Comparison of ENCODE assay signal across 38 cellular contexts in the genomic region with DNA sequence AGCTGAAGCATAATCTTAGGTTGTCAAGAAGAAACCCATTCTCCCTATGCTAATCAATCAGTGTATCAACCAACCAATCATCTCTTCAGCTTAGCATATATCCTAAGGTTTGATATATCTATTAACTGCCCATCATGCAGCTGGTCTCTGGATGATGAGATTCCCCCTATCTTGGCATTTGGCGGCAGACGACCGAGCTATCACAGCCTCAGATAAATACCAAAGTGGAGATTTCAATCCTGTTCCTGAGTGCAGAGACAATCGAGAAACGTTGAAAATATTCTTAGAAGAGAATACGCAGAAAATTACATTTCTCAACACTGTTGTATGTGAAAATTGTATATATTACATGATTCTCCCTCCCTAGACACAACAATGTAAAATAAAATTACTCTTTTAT.
"Had no signal": no experiment of that assay in that cellular context is flagged by ENCODE, and none has a peak within 500 bp of the region (broad histone marks: within the 10 kb centered on the region; RNA-seq: fewer than 3 reads in every experiment).

No MANE protein-coding gene starts in this region.

- H3K4me3 ChIP-seq: ascending aorta, cardiac muscle cell had no signal

- H3K4me1 Mint-ChIP-seq: activated CD4-positive, alpha-beta memory T cell treated with anti-CD3 and anti-CD28 coated beads, Interleukin-2, amount 10 ng/mL, durations not matched to agents 7 days and 5 days; activated CD4-positive, alpha-beta T cell treated with anti-CD3 and anti-CD28 coated beads for 36 hours; activated CD4-positive, alpha-beta T cell treated with anti-CD3 and anti-CD28 coated beads, Interleukin-2, amount 10 ng/mL, durations not matched to agents 7 days and 5 days; activated CD8-positive, alpha-beta memory T cell treated with anti-CD3 and anti-CD28 coated beads, Interleukin-2, amount 10 ng/mL, durations not matched to agents 7 days and 5 days; activated naive CD4-positive, alpha-beta T cell treated with anti-CD3 and anti-CD28 coated beads, Interleukin-2, amount 10 ng/mL, durations not matched to agents 7 days and 5 days; activated naive CD4-positive, alpha-beta T cell treated with anti-CD3 and anti-CD28 coated beads, Interleukin-2, amount 50 U/mL, for 24 hours; activated naive CD8-positive, alpha-beta T cell treated with anti-CD3 and anti-CD28 coated beads, Interleukin-2, amount 10 ng/mL, durations not matched to agents 7 days and 5 days; activated naive CD8-positive, alpha-beta T cell treated with anti-CD3 and anti-CD28 coated beads, Interleukin-2, amount 50 U/mL, for 24 hours; central memory CD8-positive, alpha-beta T cell had no signal

- H3K27ac ChIP-seq: ascending aorta, cardiac muscle cell, VCaP had no signal

- H3K9me3 ChIP-seq: ascending aorta had no signal

- ATAC-seq: activated CD4-positive, alpha-beta T cell treated with anti-CD3 and anti-CD28 coated beads for 36 hours; activated CD4-positive, CD25-positive, alpha-beta regulatory T cell treated with anti-CD3 and anti-CD28 coated beads, Interleukin-2, amount 50 U/mL, for 24 hours; activated CD8-positive, alpha-beta memory T cell treated with anti-CD3 and anti-CD28 coated beads, Interleukin-2, amount 10 ng/mL, durations not matched to agents 7 days and 5 days; activated CD8-positive, alpha-beta T cell treated with anti-CD3 and anti-CD28 coated beads, Interleukin-2, amount 10 ng/mL, durations not matched to agents 7 days and 5 days; activated naive CD8-positive, alpha-beta T cell treated with anti-CD3 and anti-CD28 coated beads, Interleukin-2, amount 50 U/mL, for 24 hours; WTC11 had no signal

- H3K27ac Mint-ChIP-seq: activated CD4-positive, alpha-beta memory T cell treated with anti-CD3 and anti-CD28 coated beads, Interleukin-2, amount 10 ng/mL, durations not matched to agents 7 days and 5 days; activated CD4-positive, alpha-beta T cell treated with anti-CD3 and anti-CD28 coated beads for 36 hours; activated CD4-positive, alpha-beta T cell treated with anti-CD3 and anti-CD28 coated beads, Interleukin-2, amount 10 ng/mL, durations not matched to agents 7 days and 5 days; activated CD8-positive, alpha-beta memory T cell treated with anti-CD3 and anti-CD28 coated beads, Interleukin-2, amount 10 ng/mL, durations not matched to agents 7 days and 5 days; activated CD8-positive, alpha-beta T cell treated with anti-CD3 and anti-CD28 coated beads, Interleukin-2, amount 10 ng/mL, durations not matched to agents 7 days and 5 days; activated naive CD4-positive, alpha-beta T cell treated with anti-CD3 and anti-CD28 coated beads, Interleukin-2, amount 10 ng/mL, durations not matched to agents 7 days and 5 days; activated naive CD4-positive, alpha-beta T cell treated with anti-CD3 and anti-CD28 coated beads, Interleukin-2, amount 50 U/mL, for 24 hours; activated naive CD8-positive, alpha-beta T cell; activated naive CD8-positive, alpha-beta T cell treated with anti-CD3 and anti-CD28 coated beads, Interleukin-2, amount 10 ng/mL, durations not matched to agents 7 days and 5 days; activated naive CD8-positive, alpha-beta T cell treated with anti-CD3 and anti-CD28 coated beads, Interleukin-2, amount 50 U/mL, for 24 hours; activated T-cell treated with anti-CD3 and anti-CD28 coated beads, Interleukin-2, amount 50 U/mL, for 24 hours; activated T-helper 2 cell treated with anti-CD3 and anti-CD28 coated beads, Interferon-gamma antibody, Interleukin-2, Interleukin-4, amounts not matched to agents 10 μg/mL and 5 μg/mL and 100 μg/mL, durations not matched to agents 14 hours and 24 hours and 36 hours; brain; T-helper 1 cell treated with Interleukin-12 subunit alpha and Interleukin-12 subunit beta and Interleukin-4 antibody, amounts not matched to agents 30 μg/mL and 1 μg/mL, for 36 hours; T-helper 2 cell treated with Interferon-gamma antibody and Interleukin-4, amounts not matched to agents 5 μg/mL and 100 μg/mL, for 36 hours had no signal

- H3K9me3 Mint-ChIP-seq: activated CD4-positive, alpha-beta memory T cell treated with anti-CD3 and anti-CD28 coated beads, Interleukin-2, amount 10 ng/mL, durations not matched to agents 7 days and 5 days; activated CD4-positive, alpha-beta T cell treated with anti-CD3 and anti-CD28 coated beads, Interleukin-2, amount 10 ng/mL, durations not matched to agents 7 days and 5 days; activated naive CD4-positive, alpha-beta T cell treated with anti-CD3 and anti-CD28 coated beads, Interleukin-2, amount 10 ng/mL, durations not matched to agents 7 days and 5 days; activated naive CD4-positive, alpha-beta T cell treated with anti-CD3 and anti-CD28 coated beads, Interleukin-2, amount 50 U/mL, for 24 hours; activated naive CD8-positive, alpha-beta T cell treated with anti-CD3 and anti-CD28 coated beads, Interleukin-2, amount 10 ng/mL, durations not matched to agents 7 days and 5 days; activated naive CD8-positive, alpha-beta T cell treated with anti-CD3 and anti-CD28 coated beads, Interleukin-2, amount 50 U/mL, for 24 hours; activated T-cell treated with anti-CD3 and anti-CD28 coated beads, Interleukin-2, amount 50 U/mL, for 24 hours; activated T-helper 2 cell treated with anti-CD3 and anti-CD28 coated beads, Interferon-gamma antibody, Interleukin-2, Interleukin-4, amounts not matched to agents 10 μg/mL and 5 μg/mL and 100 μg/mL, durations not matched to agents 14 hours and 24 hours and 36 hours; brain; central memory CD8-positive, alpha-beta T cell; T-helper 1 cell treated with Interleukin-12 subunit alpha and Interleukin-12 subunit beta and Interleukin-4 antibody, amounts not matched to agents 30 μg/mL and 1 μg/mL, for 36 hours; T-helper 2 cell treated with Interferon-gamma antibody and Interleukin-4, amounts not matched to agents 5 μg/mL and 100 μg/mL, for 36 hours; WTC11 had no signal

- H3K4me1 ChIP-seq: ascending aorta had no signal

- H3K27me3 ChIP-seq: ascending aorta had no signal

- H3K36me3 ChIP-seq: ascending aorta, cardiac muscle cell had no signal

- H3K36me3 Mint-ChIP-seq: activated CD8-positive, alpha-beta memory T cell treated with anti-CD3 and anti-CD28 coated beads, Interleukin-2, amount 10 ng/mL, durations not matched to agents 7 days and 5 days; activated naive CD4-positive, alpha-beta T cell treated with anti-CD3 and anti-CD28 coated beads, Interleukin-2, amount 10 ng/mL, durations not matched to agents 7 days and 5 days; activated naive CD8-positive, alpha-beta T cell treated with anti-CD3 and anti-CD28 coated beads, Interleukin-2, amount 10 ng/mL, durations not matched to agents 7 days and 5 days; brain; WTC11 had no signal

- H3K27me3 Mint-ChIP-seq: activated CD4-positive, alpha-beta memory T cell treated with anti-CD3 and anti-CD28 coated beads, Interleukin-2, amount 10 ng/mL, durations not matched to agents 7 days and 5 days; activated CD4-positive, alpha-beta T cell treated with anti-CD3 and anti-CD28 coated beads for 36 hours; activated CD4-positive, alpha-beta T cell treated with anti-CD3 and anti-CD28 coated beads, Interleukin-2, amount 10 ng/mL, durations not matched to agents 7 days and 5 days; activated CD8-positive, alpha-beta memory T cell treated with anti-CD3 and anti-CD28 coated beads, Interleukin-2, amount 10 ng/mL, durations not matched to agents 7 days and 5 days; activated naive CD4-positive, alpha-beta T cell treated with anti-CD3 and anti-CD28 coated beads, Interleukin-2, amount 10 ng/mL, durations not matched to agents 7 days and 5 days; activated naive CD4-positive, alpha-beta T cell treated with anti-CD3 and anti-CD28 coated beads, Interleukin-2, amount 50 U/mL, for 24 hours; activated naive CD8-positive, alpha-beta T cell; activated naive CD8-positive, alpha-beta T cell treated with anti-CD3 and anti-CD28 coated beads, Interleukin-2, amount 10 ng/mL, durations not matched to agents 7 days and 5 days; activated naive CD8-positive, alpha-beta T cell treated with anti-CD3 and anti-CD28 coated beads, Interleukin-2, amount 50 U/mL, for 24 hours; activated T-cell treated with anti-CD3 and anti-CD28 coated beads, Interleukin-2, amount 50 U/mL, for 24 hours; central memory CD8-positive, alpha-beta T cell had no signal

- H3K4me3 Mint-ChIP-seq: activated CD4-positive, alpha-beta memory T cell treated with anti-CD3 and anti-CD28 coated beads, Interleukin-2, amount 10 ng/mL, durations not matched to agents 7 days and 5 days; activated CD4-positive, alpha-beta T cell treated with anti-CD3 and anti-CD28 coated beads for 36 hours; activated CD4-positive, alpha-beta T cell treated with anti-CD3 and anti-CD28 coated beads, Interleukin-2, amount 10 ng/mL, durations not matched to agents 7 days and 5 days; activated CD8-positive, alpha-beta memory T cell treated with anti-CD3 and anti-CD28 coated beads, Interleukin-2, amount 10 ng/mL, durations not matched to agents 7 days and 5 days; activated CD8-positive, alpha-beta T cell treated with anti-CD3 and anti-CD28 coated beads, Interleukin-2, amount 10 ng/mL, durations not matched to agents 7 days and 5 days; activated naive CD4-positive, alpha-beta T cell treated with anti-CD3 and anti-CD28 coated beads, Interleukin-2, amount 10 ng/mL, durations not matched to agents 7 days and 5 days; activated naive CD4-positive, alpha-beta T cell treated with anti-CD3 and anti-CD28 coated beads, Interleukin-2, amount 50 U/mL, for 24 hours; activated naive CD8-positive, alpha-beta T cell; activated naive CD8-positive, alpha-beta T cell treated with anti-CD3 and anti-CD28 coated beads, Interleukin-2, amount 10 ng/mL, durations not matched to agents 7 days and 5 days; activated naive CD8-positive, alpha-beta T cell treated with anti-CD3 and anti-CD28 coated beads, Interleukin-2, amount 50 U/mL, for 24 hours; activated T-cell treated with anti-CD3 and anti-CD28 coated beads, Interleukin-2, amount 50 U/mL, for 24 hours; central memory CD8-positive, alpha-beta T cell; T-helper 1 cell treated with Interleukin-12 subunit alpha and Interleukin-12 subunit beta and Interleukin-4 antibody, amounts not matched to agents 30 μg/mL and 1 μg/mL, for 36 hours; T-helper 2 cell treated with Interferon-gamma antibody and Interleukin-4, amounts not matched to agents 5 μg/mL and 100 μg/mL, for 36 hours; WTC11 had no signal

- DNase-seq: activated CD4-positive, alpha-beta memory T cell treated with anti-CD3 and anti-CD28 coated beads, Interleukin-2, amount 10 ng/mL, durations not matched to agents 7 days and 5 days; activated CD4-positive, alpha-beta T cell treated with anti-CD3 and anti-CD28 coated beads for 1 hour; activated CD4-positive, alpha-beta T cell treated with anti-CD3 and anti-CD28 coated beads for 36 hours; activated CD4-positive, alpha-beta T cell treated with anti-CD3 and anti-CD28 coated beads for 48 hours; activated CD4-positive, alpha-beta T cell treated with anti-CD3 and anti-CD28 coated beads, Interleukin-2, amount 10 ng/mL, durations not matched to agents 7 days and 5 days; activated CD4-positive, alpha-beta T cell treated with anti-CD3 and anti-CD28 coated beads, Interleukin-2, amount 50 U/mL, for 48 hours; activated CD4-positive, CD25-positive, alpha-beta regulatory T cell; activated CD8-positive, alpha-beta memory T cell treated with anti-CD3 and anti-CD28 coated beads for 24 hours; activated CD8-positive, alpha-beta memory T cell treated with anti-CD3 and anti-CD28 coated beads, Interleukin-2, amount 10 ng/mL, durations not matched to agents 7 days and 5 days; activated CD8-positive, alpha-beta memory T cell treated with anti-CD3 and anti-CD28 coated beads, Interleukin-2, amount 50 U/mL, for 48 hours; activated CD8-positive, alpha-beta T cell treated with anti-CD3 and anti-CD28 coated beads, Interleukin-2, amount 10 ng/mL, durations not matched to agents 7 days and 5 days; activated effector memory CD4-positive, alpha-beta T cell treated with Interleukin-2 at 50 U/mL for 16 hours; activated gamma-delta T cell; activated naive CD4-positive, alpha-beta T cell treated with anti-CD3 and anti-CD28 coated beads, Interleukin-2, amount 10 ng/mL, durations not matched to agents 7 days and 5 days; activated naive CD4-positive, alpha-beta T cell treated with Interleukin-2 at 50 U/mL for 16 hours; activated naive CD8-positive, alpha-beta T cell treated with anti-CD3 and anti-CD28 coated beads, Interleukin-2, amount 10 ng/mL, durations not matched to agents 7 days and 5 days; activated naive CD8-positive, alpha-beta T cell treated with anti-CD3 and anti-CD28 coated beads, Interleukin-2, amount 50 U/mL, for 24 hours; activated T-cell treated with anti-CD3 and anti-CD28 coated beads, Interleukin-2, amount 50 U/mL, for 24 hours; activated T-cell treated with anti-CD3 and anti-CD28 coated beads, Interleukin-2, amount 50 U/mL, for 48 hours; amygdala; anterior cingulate cortex; caudate nucleus; cerebellar nuclear complex; T-helper 1 cell; T-helper 2 cell; T-helper 9 cell had no signal
